ENCODE assay signal across 8 cellular contexts in the genomic region with DNA sequence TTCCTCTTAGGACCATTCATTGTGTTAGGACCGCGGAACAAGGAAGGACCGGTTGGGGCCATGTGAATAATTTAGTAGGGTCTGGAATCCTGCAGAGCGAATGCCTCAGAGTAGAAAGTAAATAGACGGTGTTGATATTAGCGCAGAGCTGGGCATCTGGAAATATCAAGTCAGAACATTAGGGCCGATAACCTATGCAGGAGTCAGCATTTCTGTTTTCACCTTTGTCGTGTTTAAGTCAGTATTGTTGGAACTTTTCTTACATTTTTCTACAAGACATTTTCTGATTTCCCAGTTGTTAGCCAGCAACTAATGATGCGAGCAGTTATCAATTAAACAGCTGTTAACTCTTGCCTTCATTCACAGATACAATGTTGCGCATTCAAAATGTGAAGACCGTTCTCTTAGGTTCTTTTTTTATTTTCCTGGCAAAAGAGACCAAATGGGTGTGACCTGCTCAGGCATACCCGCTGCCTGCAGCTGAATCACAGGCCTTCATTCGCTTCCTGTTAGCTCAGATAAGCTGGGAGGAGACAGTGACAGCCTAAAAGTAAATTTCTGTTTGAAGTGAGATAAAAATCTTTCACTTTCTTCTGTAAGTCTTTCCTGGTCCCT. TPM values are rescaled to one million over a fixed set of nuclear protein-coding genes. Genes with fewer than 3 reads are reported as not detected.
A peak's percentile ranks its signal among the peaks of the same experiment; 100 is the strongest.
DNase-seq lines count a peak whose midpoint lies in the region; ATAC-seq and TF ChIP-seq lines count a peak whose summit lies in the region.

No MANE protein-coding gene starts in this region.

- H3K4me2 ChIP-seq in GM23338 (peak overlapping the region; percentile 88), OCI-LY3 (ENCODE audit: low read length) (peak overlapping the region; percentile 89), neuronal stem cell (ENCODE audit: insufficient read depth, low read length, poor library complexity, severe bottlenecking) (peak overlapping the region; percentile 79)

- CTCF ChIA-PET in activated naive CD4-positive, alpha-beta T cell treated with anti-CD3 and anti-CD28 coated beads, Interleukin-2, amount 10 ng/mL, durations not matched to agents 7 days and 5 days (lab: Charles Lee): interaction anchor here (0.9 to 1.4 kb wide), 3 partner anchors 8 to 55 kb away, joined by 3 to 4 read pairs (median 3); no protein-coding TSS in a partner anchor

- no peaks in the 10 kb centered on the region for H3K9me3 ChIP-seq in OCI-LY3 (ENCODE audit: insufficient read depth, low read length)
- H3K9me3 ChIP-seq in neuronal stem cell (replicated peaks in 1 of 2; ENCODE audit: control insufficient read depth in 2 of 2, insufficient read depth in 1 of 2, low read depth in 1 of 2, low read length in 2 of 2): no peaks in the 10 kb centered on the region
- no peaks in the 10 kb centered on the region for H3K9me3 ChIP-seq in aorta (ENCODE audit: control insufficient read depth, low read length)

- peak overlapping the region; percentile 89 for H3K23ac ChIP-seq in neuronal stem cell (ENCODE audit: low read depth, low read length, poor library complexity)

- no peak overlapping the region for H2AK5ac ChIP-seq in neuronal stem cell (ENCODE audit: low read depth, low read length)

- H3K27me3 ChIP-seq in GM23338 (ENCODE audit: insufficient read depth): no peaks in the 10 kb centered on the region
- no peaks in the 10 kb centered on the region for H3K27me3 ChIP-seq in OCI-LY3 (ENCODE audit: low read depth, low read length)
- no peaks in the 10 kb centered on the region for H3K27me3 ChIP-seq in neuronal stem cell (ENCODE audit: control insufficient read depth in 3 of 3, insufficient read depth in 3 of 3, low read depth in 1 of 3, low read length in 3 of 3)
- no peaks in the 10 kb centered on the region for H3K27me3 ChIP-seq in aorta (ENCODE audit: control insufficient read depth in 1 of 2, insufficient read depth in 2 of 2, low read length in 1 of 2)

- H3K4ac ChIP-seq in neuronal stem cell (ENCODE audit: low read length): no peak overlapping the region

- H2BK120ac ChIP-seq in neuronal stem cell (ENCODE audit: low read depth, low read length): no peak overlapping the region

- peaks cover 13% of the 10 kb centered on the region for H3K36me3 Mint-ChIP-seq in GM23338 (ENCODE audit: low read depth)
- H3K36me3 Mint-ChIP-seq in activated naive CD4-positive, alpha-beta T cell treated with anti-CD3 and anti-CD28 coated beads, Interleukin-2, amount 10 ng/mL, durations not matched to agents 7 days and 5 days: peaks cover 26% of the 10 kb centered on the region

- no peak overlapping the region for H4K91ac ChIP-seq in neuronal stem cell (ENCODE audit: low read depth, low read length, poor library complexity)

- H3K9ac ChIP-seq in OCI-LY3 (ENCODE audit: low read length) (peak overlapping the region; percentile 81), neuronal stem cell (ENCODE audit: low read depth, low read length, poor library complexity) (peak overlapping the region; percentile 92)

- no peak overlapping the region for H2BK15ac ChIP-seq in neuronal stem cell (ENCODE audit: low read length)

- H3K4me1 ChIP-seq in GM23338 (ENCODE audit: insufficient read depth) (peaks cover 36% of the 10 kb centered on the region), OCI-LY3 (ENCODE audit: low read length) (peaks cover 14% of the 10 kb centered on the region), neuronal stem cell (ENCODE audit: control insufficient read depth in 2 of 2, insufficient read depth in 1 of 2, low read depth in 1 of 2, low read length in 2 of 2) (peaks cover 18 to 28% of the 10 kb centered on the region in 2 donors), aorta (ENCODE audit: control insufficient read depth in 1 of 2, insufficient read depth in 2 of 2, low read length in 2 of 2) (no peaks in the 10 kb centered on the region)

- H2AFZ ChIP-seq in GM23338 (0 out of 2 replicates have a peak overlapping the region, but pooled peaks have one; percentile 38), OCI-LY3 (ENCODE audit: low read depth, low read length) (peak overlapping the region; percentile 82), neuronal stem cell (ENCODE audit: low read length) (peak overlapping the region; percentile 93)

- H3K14ac ChIP-seq in neuronal stem cell (ENCODE audit: low read length): peak overlapping the region; percentile 11

- H3K18ac ChIP-seq in neuronal stem cell (ENCODE audit: low read length): peak overlapping the region; percentile 95

- 0 out of 3 replicates have a peak, but pooled peaks cover 2% of the 10 kb centered on the region for H3K9me3 Mint-ChIP-seq in GM23338
- no peaks in the 10 kb centered on the region for H3K9me3 Mint-ChIP-seq in activated naive CD4-positive, alpha-beta T cell treated with anti-CD3 and anti-CD28 coated beads, Interleukin-2, amount 10 ng/mL, durations not matched to agents 7 days and 5 days

- WGBS in neuronal stem cell (ENCODE audit: extremely low coverage in 2 of 2, insufficient read length in 2 of 2, insufficient replicate concordance in 1 of 2), 2 donors: no CpG with 5 or more reads among the region's 13 CpGs
- 1% methylated on average over 13 of the region's 13 CpGs for WGBS in aorta, 2 donors

- H4K8ac ChIP-seq in neuronal stem cell (ENCODE audit: low read depth, low read length): no peak overlapping the region

- H3K4me3 ChIP-seq in GM23338: peak overlapping the region; percentile 99
- H3K4me3 ChIP-seq in OCI-LY3 (ENCODE audit: low read length): peak overlapping the region; percentile 94
- H3K4me3 ChIP-seq in neuronal stem cell (ENCODE audit: low read length in 2 of 2): peak overlapping the region; percentile 78 to 100
- H3K4me3 ChIP-seq in aorta (ENCODE audit: low read length in 2 of 2): peak overlapping the region; percentile 46 to 81

- H3F3A ChIP-seq in GM23338 (replicated peaks; ENCODE audit: low read depth): peaks cover 12% of the 10 kb centered on the region

- H3K79me2 ChIP-seq in GM23338 (replicated peaks; ENCODE audit: insufficient read depth) (peaks cover 39% of the 10 kb centered on the region), OCI-LY3 (ENCODE audit: low read length) (peaks cover 51% of the 10 kb centered on the region)

- peak overlapping the region; percentile 94 for H3K27ac Mint-ChIP-seq in GM23338
- H3K27ac Mint-ChIP-seq in activated naive CD4-positive, alpha-beta T cell treated with anti-CD3 and anti-CD28 coated beads, Interleukin-2, amount 10 ng/mL, durations not matched to agents 7 days and 5 days: peak overlapping the region; percentile 96

- no peak overlapping the region for H2BK12ac ChIP-seq in neuronal stem cell (ENCODE audit: low read length)

- H3K27ac ChIP-seq in GM23338 (ENCODE audit: low read depth) (peak overlapping the region; percentile 96), OCI-LY3 (ENCODE audit: low read length) (peak overlapping the region; percentile 52), neuronal stem cell (replicated peaks; ENCODE audit: low read length) (peak overlapping the region; percentile 75), aorta (ENCODE audit: low read depth in 1 of 2, low read length in 2 of 2) (peak overlapping the region; percentile 95 to 98)

- peak overlapping the region; percentile 76 for H2BK5ac ChIP-seq in neuronal stem cell (ENCODE audit: low read length)

- ATAC-seq in GM23338: no peak
- peak; percentile 53 for ATAC-seq in aorta (ENCODE audit: low FRiP score)

- peak; percentile 82 for DNase-seq in AG20443 (ENCODE audit: low spot score)
- peak; percentile 74 for DNase-seq in GM23338 (ENCODE audit: low spot score)
- DNase-seq in activated naive CD4-positive, alpha-beta T cell treated with anti-CD3 and anti-CD28 coated beads, Interleukin-2, amount 10 ng/mL, durations not matched to agents 7 days and 5 days: peak; percentile 68
- peak; percentile 70 for DNase-seq in foreskin melanocyte
- DNase-seq in neuronal stem cell (ENCODE audit: low spot score): no peak
- DNase-seq in aorta: peak in 1 of 2 donors; percentile 68
- DNase-seq in mesenteric fat pad (ENCODE audit: low spot score): no peak

- H3K36me3 ChIP-seq in GM23338 (ENCODE audit: insufficient read depth) (no peaks in the 10 kb centered on the region), OCI-LY3 (replicated peaks; ENCODE audit: low read depth, low read length) (peaks cover 31% of the 10 kb centered on the region), neuronal stem cell (replicated peaks in 1 of 2; ENCODE audit: control insufficient read depth in 2 of 2, insufficient read depth in 2 of 2, low read length in 2 of 2) (peaks cover 0 to 17% of the 10 kb centered on the region in 2 donors), aorta (ENCODE audit: control insufficient read depth in 1 of 2, insufficient read depth in 2 of 2, low read length in 1 of 2) (no peaks in the 10 kb centered on the region)

- peak overlapping the region; percentile 96 for H3K4me3 Mint-ChIP-seq in GM23338
- peak overlapping the region; percentile 96 for H3K4me3 Mint-ChIP-seq in activated naive CD4-positive, alpha-beta T cell treated with anti-CD3 and anti-CD28 coated beads, Interleukin-2, amount 10 ng/mL, durations not matched to agents 7 days and 5 days

- intact Hi-C loops in aorta (cut with DNase I): loop anchor here (2.0 kb wide), 1 partner anchor 41 kb away; a partner anchor contains a TSS

- peaks cover 48% of the 10 kb centered on the region for H3K27me3 Mint-ChIP-seq in GM23338 (ENCODE audit: insufficient read depth, low read depth, poor library complexity)
- no peaks in the 10 kb centered on the region for H3K27me3 Mint-ChIP-seq in activated naive CD4-positive, alpha-beta T cell treated with anti-CD3 and anti-CD28 coated beads, Interleukin-2, amount 10 ng/mL, durations not matched to agents 7 days and 5 days

- H3K79me1 ChIP-seq in neuronal stem cell (ENCODE audit: low read depth, low read length): peaks cover 7% of the 10 kb centered on the region

- H3K4me1 Mint-ChIP-seq in GM23338: peaks cover 36% of the 10 kb centered on the region
- peaks cover 52% of the 10 kb centered on the region for H3K4me1 Mint-ChIP-seq in activated naive CD4-positive, alpha-beta T cell treated with anti-CD3 and anti-CD28 coated beads, Interleukin-2, amount 10 ng/mL, durations not matched to agents 7 days and 5 days

- H3K9me2 ChIP-seq in GM23338 (ENCODE audit: insufficient read depth): no peaks in the 10 kb centered on the region

- peaks cover 29% of the 10 kb centered on the region for H4K20me1 ChIP-seq in GM23338 (replicated peaks; ENCODE audit: insufficient read depth)
- peaks cover 8% of the 10 kb centered on the region; the same call in 1 of the 2 replicates for H4K20me1 ChIP-seq in OCI-LY3 (ENCODE audit: insufficient read depth, low read length)

- TF ChIP-seq CTCF in GM23338 (conservative IDR thresholded peaks at IDR 0.05; ENCODE audit: low read depth in 2 of 2) (no peak), OCI-LY3 (IDR thresholded peaks at IDR 0.05; ENCODE audit: low read depth, low read length) (no peak)

RNA-seq across cellular contexts. Expression of a gene that starts 1.0 kb away (rescaled TPM):
- total RNA-seq in GM23338 (2014; rRNA removed; shearing (Covaris generic)): 1,067 and 1,137 TPM in 2 replicates
- polyA plus RNA-seq in GM23338 (2016; fragmentation: Nextera tagmentation; extraction: Ambion mirVana): 432 and 445 TPM in 2 replicates
- polyA plus RNA-seq in neuronal stem cell (2013, experiment 1 of 2): 356 TPM
- 349 TPM for polyA plus RNA-seq in neuronal stem cell (2013, experiment 2 of 2)
- total RNA-seq in aorta: 100 to 1,000 TPM; 478 to 588 TPM
- polyA plus RNA-seq in aorta: 100 to 1,000 TPM; 238 to 429 TPM
- total RNA-seq in mesenteric fat pad: 414 TPM

RNA-seq across cellular contexts. Expression of a gene that starts 34.4 kb away (rescaled TPM):
- total RNA-seq in GM23338 (2014; rRNA removed; shearing (Covaris generic)): 2.8 and 3.3 TPM in 2 replicates
- polyA plus RNA-seq in GM23338 (2016; fragmentation: Nextera tagmentation; extraction: Ambion mirVana) (0.70 and 0.71 TPM in 2 replicates), aorta (under 1 TPM; 0.13 to 0.20 TPM)
- 0.38 TPM for polyA plus RNA-seq in neuronal stem cell (2013, experiment 1 of 2)
- polyA plus RNA-seq in neuronal stem cell (2013, experiment 2 of 2): 0.30 TPM
- total RNA-seq in aorta (1 to 10 TPM in 1 of 2 donors, under 1 TPM in 1; 0.91 to 1.5 TPM), mesenteric fat pad (not detected)

RNA-seq across cellular contexts. Expression of a gene that starts 40.4 kb away (rescaled TPM):
- total RNA-seq in GM23338 (2014; rRNA removed; shearing (Covaris generic)): 17.8 and 28.1 TPM in 2 replicates
- polyA plus RNA-seq in GM23338 (2016; fragmentation: Nextera tagmentation; extraction: Ambion mirVana): 18.3 and 27.6 TPM in 2 replicates
- polyA plus RNA-seq in neuronal stem cell (2013, experiment 1 of 2): 38.0 TPM
- 39.5 TPM for polyA plus RNA-seq in neuronal stem cell (2013, experiment 2 of 2)
- total RNA-seq in aorta: 10 to 100 TPM; 63.1 to 72.2 TPM
- 100 to 1,000 TPM in 1 of 2 donors, 10 to 100 TPM in 1; 28.0 to 143 TPM for polyA plus RNA-seq in aorta
- total RNA-seq in mesenteric fat pad: 61.3 TPM

Comparison
In these comparisons a context has a peak if more than half of its experiments do, and no peak if none do; other contexts are left out.
1. DNase-seq: peak in AG20443 (single experiment), GM23338 (single experiment), activated naive CD4-positive, alpha-beta T cell treated with anti-CD3 and anti-CD28 coated beads, Interleukin-2, amount 10 ng/mL, durations not matched to agents 7 days and 5 days (single experiment) and foreskin melanocyte (single experiment); none in neuronal stem cell (single experiment) and mesenteric fat pad (single experiment).
2. H2AFZ ChIP-seq: peak in every context shown above with its lines; median percentile 93 in neuronal stem cell; 82 in OCI-LY3; 38 in GM23338.
3. Peak in every context shown above with its lines, with median percentiles within 50 percentile points of each other: H3K27ac ChIP-seq, H3K4me2 ChIP-seq and H3K4me3 ChIP-seq.